Comparison of ENCODE assay signal across 18 cellular contexts in genomic region chr2:240647503-240648154, GRCh38. TPM values are rescaled to one million over a fixed set of nuclear protein-coding genes. Genes with fewer than 3 reads are reported as not detected.
"Had no signal": no experiment of that assay in that cellular context is flagged by ENCODE, and none has a peak within 500 bp of the region (broad histone marks: within the 10 kb centered on the region; RNA-seq: fewer than 3 reads in every experiment).

No MANE protein-coding gene starts in this region.

- H3K36me3 ChIP-seq: stomach, thoracic aorta had no signal

- H3K9me3 Mint-ChIP-seq: natural killer cell treated with Interleukin-12 subunit alpha and Interleukin-12 subunit beta and Interleukin-15 and Interleukin-18, amount 100 ng/mL, for 72 hours; T-helper 2 cell treated with Interferon-gamma antibody and Interleukin-4, amounts not matched to agents 5 μg/mL and 100 μg/mL, for 36 hours had no signal

- H3K27ac Mint-ChIP-seq: natural killer cell treated with Interleukin-12 subunit alpha and Interleukin-12 subunit beta and Interleukin-15 and Interleukin-18, amount 100 ng/mL, for 72 hours; T-helper 2 cell treated with Interferon-gamma antibody and Interleukin-4, amounts not matched to agents 5 μg/mL and 100 μg/mL, for 36 hours had no signal

- H2AFZ ChIP-seq: hepatocyte had no signal

- H3K79me2 ChIP-seq: hepatocyte had no signal

- H3K4me1 ChIP-seq: stomach had no signal

- H3K4me2 ChIP-seq: hepatocyte had no signal

- DNase-seq: activated CD8-positive, alpha-beta memory T cell treated with anti-CD3 and anti-CD28 coated beads, Interleukin-2, amount 50 U/mL, for 48 hours; activated naive CD4-positive, alpha-beta T cell treated with Interleukin-2 at 50 U/mL for 16 hours; caudate nucleus; cortex of kidney; stimulated activated CD4-positive, alpha-beta T cell treated with anti-CD3 and anti-CD28 coated beads, Interleukin-15, amount 100 ng/mL, for 24 hours; stimulated activated CD4-positive, alpha-beta T cell treated with anti-CD3 and anti-CD28 coated beads, Interleukin-4, amount 100 ng/mL, for 24 hours; stomach; SW 1271 had no signal

- ATAC-seq: activated CD4-positive, CD25-positive, alpha-beta regulatory T cell treated with anti-CD3 and anti-CD28 coated beads, Interleukin-2, amount 50 U/mL, for 24 hours; natural killer cell treated with Interleukin-12 subunit alpha and Interleukin-12 subunit beta and Interleukin-15 and Interleukin-18, amount 100 ng/mL, for 72 hours had no signal

- H3K36me3 Mint-ChIP-seq: natural killer cell treated with Interleukin-12 subunit alpha and Interleukin-12 subunit beta and Interleukin-15 and Interleukin-18, amount 100 ng/mL, for 72 hours had no signal

- H3K9me3 ChIP-seq: stomach, thoracic aorta had no signal

- H3K27ac ChIP-seq: hepatocyte, stomach, thoracic aorta had no signal

- H3K4me3 Mint-ChIP-seq: natural killer cell treated with Interleukin-12 subunit alpha and Interleukin-12 subunit beta and Interleukin-15 and Interleukin-18, amount 100 ng/mL, for 72 hours; T-helper 2 cell treated with Interferon-gamma antibody and Interleukin-4, amounts not matched to agents 5 μg/mL and 100 μg/mL, for 36 hours had no signal

- H3K4me3 ChIP-seq: hepatocyte, stomach, thoracic aorta had no signal

RNA-seq across cellular contexts. Expression of gene GPR35, which starts 22.3 kb away (rescaled TPM):
- total RNA-seq: epithelial cell of proximal tubule had no signal

RNA-seq across cellular contexts. Expression of gene AQP12B, which starts 35.1 kb away (rescaled TPM):
- total RNA-seq: epithelial cell of proximal tubule; hepatocyte; mucosa of gallbladder; natural killer cell treated with Interleukin-12 subunit alpha and Interleukin-12 subunit beta and Interleukin-15 and Interleukin-18, amount 100 ng/mL, for 72 hours; osteoblast; skeletal muscle tissue; thoracic aorta; urinary bladder had no signal
- polyA plus RNA-seq: urinary bladder had no signal

RNA-seq across cellular contexts. Expression of gene AQP12A, which starts 44.0 kb away (rescaled TPM):
- total RNA-seq: epithelial cell of proximal tubule; hepatocyte; mucosa of gallbladder; natural killer cell treated with Interleukin-12 subunit alpha and Interleukin-12 subunit beta and Interleukin-15 and Interleukin-18, amount 100 ng/mL, for 72 hours; osteoblast; skeletal muscle tissue; stomach; thoracic aorta; urinary bladder had no signal
- polyA plus RNA-seq: hepatocyte, stomach, urinary bladder had no signal
